Comparison of ENCODE assay signal across 1 cellular context in genomic region chr17:82292251-82293154, GRCh38.
TF ChIP-seq lines count a peak whose summit lies in the region.

No MANE protein-coding gene starts in this region.

TF ChIP-seq in GM12878, 131 proteins besides CTCF, POLR2A, EP300 and RAD21 (continued from another document and continues in another):
- TF ChIP-seq, protein P1, sequence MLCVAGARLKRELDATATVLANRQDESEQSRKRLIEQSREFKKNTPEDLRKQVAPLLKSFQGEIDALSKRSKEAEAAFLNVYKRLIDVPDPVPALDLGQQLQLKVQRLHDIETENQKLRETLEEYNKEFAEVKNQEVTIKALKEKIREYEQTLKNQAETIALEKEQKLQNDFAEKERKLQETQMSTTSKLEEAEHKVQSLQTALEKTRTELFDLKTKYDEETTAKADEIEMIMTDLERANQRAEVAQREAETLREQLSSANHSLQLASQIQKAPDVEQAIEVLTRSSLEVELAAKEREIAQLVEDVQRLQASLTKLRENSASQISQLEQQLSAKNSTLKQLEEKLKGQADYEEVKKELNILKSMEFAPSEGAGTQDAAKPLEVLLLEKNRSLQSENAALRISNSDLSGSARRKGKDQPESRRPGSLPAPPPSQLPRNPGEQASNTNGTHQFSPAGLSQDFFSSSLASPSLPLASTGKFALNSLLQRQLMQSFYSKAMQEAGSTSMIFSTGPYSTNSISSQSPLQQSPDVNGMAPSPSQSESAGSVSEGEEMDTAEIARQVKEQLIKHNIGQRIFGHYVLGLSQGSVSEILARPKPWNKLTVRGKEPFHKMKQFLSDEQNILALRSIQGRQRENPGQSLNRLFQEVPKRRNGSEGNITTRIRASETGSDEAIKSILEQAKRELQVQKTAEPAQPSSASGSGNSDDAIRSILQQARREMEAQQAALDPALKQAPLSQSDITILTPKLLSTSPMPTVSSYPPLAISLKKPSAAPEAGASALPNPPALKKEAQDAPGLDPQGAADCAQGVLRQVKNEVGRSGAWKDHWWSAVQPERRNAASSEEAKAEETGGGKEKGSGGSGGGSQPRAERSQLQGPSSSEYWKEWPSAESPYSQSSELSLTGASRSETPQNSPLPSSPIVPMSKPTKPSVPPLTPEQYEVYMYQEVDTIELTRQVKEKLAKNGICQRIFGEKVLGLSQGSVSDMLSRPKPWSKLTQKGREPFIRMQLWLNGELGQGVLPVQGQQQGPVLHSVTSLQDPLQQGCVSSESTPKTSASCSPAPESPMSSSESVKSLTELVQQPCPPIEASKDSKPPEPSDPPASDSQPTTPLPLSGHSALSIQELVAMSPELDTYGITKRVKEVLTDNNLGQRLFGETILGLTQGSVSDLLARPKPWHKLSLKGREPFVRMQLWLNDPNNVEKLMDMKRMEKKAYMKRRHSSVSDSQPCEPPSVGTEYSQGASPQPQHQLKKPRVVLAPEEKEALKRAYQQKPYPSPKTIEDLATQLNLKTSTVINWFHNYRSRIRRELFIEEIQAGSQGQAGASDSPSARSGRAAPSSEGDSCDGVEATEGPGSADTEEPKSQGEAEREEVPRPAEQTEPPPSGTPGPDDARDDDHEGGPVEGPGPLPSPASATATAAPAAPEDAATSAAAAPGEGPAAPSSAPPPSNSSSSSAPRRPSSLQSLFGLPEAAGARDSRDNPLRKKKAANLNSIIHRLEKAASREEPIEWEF (IDR thresholded peaks at IDR 0.05; ENCODE audit: insufficient replicate concordance, low read depth, low read length): no peak
- TF ChIP-seq MYC (IDR thresholded peaks at IDR 0.05; ENCODE audit: insufficient read depth, insufficient read length, insufficient replicate concordance, low read length, severe bottlenecking) (no peak), MTA2 (IDR thresholded peaks at IDR 0.05; ENCODE audit: low read depth) (peak; percentile 34), LARP7 (IDR thresholded peaks at IDR 0.05) (peak; percentile 86), RFX5 (IDR thresholded peaks at IDR 0.05; ENCODE audit: low read depth, low read length) (no peak), RELB (IDR thresholded peaks at IDR 0.05; ENCODE audit: low read depth) (peak; percentile 22; the same call in 1 of the 2 replicates), EED (IDR thresholded peaks at IDR 0.05; ENCODE audit: low read depth) (peak; percentile 56; the same call in 1 of the 2 replicates), NR2C1 (IDR thresholded peaks at IDR 0.05) (no peak), FOXK2 (IDR thresholded peaks at IDR 0.05) (0 out of 2 replicates have a peak, but pooled peaks have one; percentile 9), HDGF (IDR thresholded peaks at IDR 0.05) (0 out of 2 replicates have a peak, but pooled peaks have one; percentile 54), SUZ12 (IDR thresholded peaks at IDR 0.05; ENCODE audit: unreplicated experiment) (no peak), PRDM15 (CRISPR knock-in tag; IDR thresholded peaks at IDR 0.05) (no peak), ATF3 (IDR thresholded peaks at IDR 0.05; ENCODE audit: borderline replicate concordance, extremely low read depth, low read depth, low read length) (peak; percentile 86; the same call in 1 of the 2 replicates), MXI1 (IDR thresholded peaks at IDR 0.05; ENCODE audit: low read depth, low read length) (peak; percentile 86), HCFC1 (IDR thresholded peaks at IDR 0.05; ENCODE audit: low read length) (peak; percentile 28; the same call in 1 of the 2 replicates), ZNF687 (IDR thresholded peaks at IDR 0.05) (peak; percentile 68), DPF2 (IDR thresholded peaks at IDR 0.05) (peak; percentile 86), RELA (IDR thresholded peaks at IDR 0.05; ENCODE audit: borderline replicate concordance, partially characterized antibody) (peak; percentile 64), SPI1 (IDR thresholded peaks at IDR 0.05; ENCODE audit: borderline replicate concordance, insufficient read depth, low read depth, low read length) (no peak), CREM (IDR thresholded peaks at IDR 0.05; ENCODE audit: low read depth) (no peak), BMI1 (IDR thresholded peaks at IDR 0.05; ENCODE audit: borderline replicate concordance) (no peak), SIN3A (IDR thresholded peaks at IDR 0.05; ENCODE audit: low read depth, low read length) (no peak; the same call in 1 of the 2 replicates), PAX8 (IDR thresholded peaks at IDR 0.05) (no peak), GATAD2B (conservative IDR thresholded peaks at IDR 0.05; ENCODE audit: low read depth) (peak; percentile 84), BCL11A (IDR thresholded peaks at IDR 0.05; ENCODE audit: low read depth, low read length) (0 out of 2 replicates have a peak, but pooled peaks have one; percentile 12), CBX3 (IDR thresholded peaks at IDR 0.05; ENCODE audit: borderline replicate concordance, low read depth) (no peak), TCF12 (IDR thresholded peaks at IDR 0.05; ENCODE audit: low read depth, low read length) (no peak), STAT3 (IDR thresholded peaks at IDR 0.05; ENCODE audit: low read depth, low read length) (no peak), GABPA (IDR thresholded peaks at IDR 0.05; ENCODE audit: low read depth) (no peak)
- TF ChIP-seq, protein P2, sequence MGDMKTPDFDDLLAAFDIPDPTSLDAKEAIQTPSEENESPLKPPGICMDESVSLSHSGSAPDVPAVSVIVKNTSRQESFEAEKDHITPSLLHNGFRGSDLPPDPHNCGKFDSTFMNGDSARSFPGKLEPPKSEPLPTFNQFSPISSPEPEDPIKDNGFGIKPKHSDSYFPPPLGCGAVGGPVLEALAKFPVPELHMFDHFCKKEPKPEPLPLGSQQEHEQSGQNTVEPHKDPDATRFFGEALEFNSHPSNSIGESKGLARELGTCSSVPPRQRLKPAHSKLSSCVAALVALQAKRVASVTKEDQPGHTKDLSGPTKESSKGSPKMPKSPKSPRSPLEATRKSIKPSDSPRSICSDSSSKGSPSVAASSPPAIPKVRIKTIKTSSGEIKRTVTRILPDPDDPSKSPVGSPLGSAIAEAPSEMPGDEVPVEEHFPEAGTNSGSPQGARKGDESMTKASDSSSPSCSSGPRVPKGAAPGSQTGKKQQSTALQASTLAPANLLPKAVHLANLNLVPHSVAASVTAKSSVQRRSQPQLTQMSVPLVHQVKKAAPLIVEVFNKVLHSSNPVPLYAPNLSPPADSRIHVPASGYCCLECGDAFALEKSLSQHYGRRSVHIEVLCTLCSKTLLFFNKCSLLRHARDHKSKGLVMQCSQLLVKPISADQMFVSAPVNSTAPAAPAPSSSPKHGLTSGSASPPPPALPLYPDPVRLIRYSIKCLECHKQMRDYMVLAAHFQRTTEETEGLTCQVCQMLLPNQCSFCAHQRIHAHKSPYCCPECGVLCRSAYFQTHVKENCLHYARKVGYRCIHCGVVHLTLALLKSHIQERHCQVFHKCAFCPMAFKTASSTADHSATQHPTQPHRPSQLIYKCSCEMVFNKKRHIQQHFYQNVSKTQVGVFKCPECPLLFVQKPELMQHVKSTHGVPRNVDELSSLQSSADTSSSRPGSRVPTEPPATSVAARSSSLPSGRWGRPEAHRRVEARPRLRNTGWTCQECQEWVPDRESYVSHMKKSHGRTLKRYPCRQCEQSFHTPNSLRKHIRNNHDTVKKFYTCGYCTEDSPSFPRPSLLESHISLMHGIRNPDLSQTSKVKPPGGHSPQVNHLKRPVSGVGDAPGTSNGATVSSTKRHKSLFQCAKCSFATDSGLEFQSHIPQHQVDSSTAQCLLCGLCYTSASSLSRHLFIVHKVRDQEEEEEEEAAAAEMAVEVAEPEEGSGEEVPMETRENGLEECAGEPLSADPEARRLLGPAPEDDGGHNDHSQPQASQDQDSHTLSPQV (IDR thresholded peaks at IDR 0.05): no peak
- TF ChIP-seq, protein P3, sequence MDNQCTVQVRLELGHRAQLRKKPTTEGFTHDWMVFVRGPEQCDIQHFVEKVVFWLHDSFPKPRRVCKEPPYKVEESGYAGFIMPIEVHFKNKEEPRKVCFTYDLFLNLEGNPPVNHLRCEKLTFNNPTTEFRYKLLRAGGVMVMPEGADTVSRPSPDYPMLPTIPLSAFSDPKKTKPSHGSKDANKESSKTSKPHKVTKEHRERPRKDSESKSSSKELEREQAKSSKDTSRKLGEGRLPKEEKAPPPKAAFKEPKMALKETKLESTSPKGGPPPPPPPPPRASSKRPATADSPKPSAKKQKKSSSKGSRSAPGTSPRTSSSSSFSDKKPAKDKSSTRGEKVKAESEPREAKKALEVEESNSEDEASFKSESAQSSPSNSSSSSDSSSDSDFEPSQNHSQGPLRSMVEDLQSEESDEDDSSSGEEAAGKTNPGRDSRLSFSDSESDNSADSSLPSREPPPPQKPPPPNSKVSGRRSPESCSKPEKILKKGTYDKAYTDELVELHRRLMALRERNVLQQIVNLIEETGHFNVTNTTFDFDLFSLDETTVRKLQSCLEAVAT (IDR thresholded peaks at IDR 0.05): peak; percentile 60
- TF ChIP-seq, protein P4, sequence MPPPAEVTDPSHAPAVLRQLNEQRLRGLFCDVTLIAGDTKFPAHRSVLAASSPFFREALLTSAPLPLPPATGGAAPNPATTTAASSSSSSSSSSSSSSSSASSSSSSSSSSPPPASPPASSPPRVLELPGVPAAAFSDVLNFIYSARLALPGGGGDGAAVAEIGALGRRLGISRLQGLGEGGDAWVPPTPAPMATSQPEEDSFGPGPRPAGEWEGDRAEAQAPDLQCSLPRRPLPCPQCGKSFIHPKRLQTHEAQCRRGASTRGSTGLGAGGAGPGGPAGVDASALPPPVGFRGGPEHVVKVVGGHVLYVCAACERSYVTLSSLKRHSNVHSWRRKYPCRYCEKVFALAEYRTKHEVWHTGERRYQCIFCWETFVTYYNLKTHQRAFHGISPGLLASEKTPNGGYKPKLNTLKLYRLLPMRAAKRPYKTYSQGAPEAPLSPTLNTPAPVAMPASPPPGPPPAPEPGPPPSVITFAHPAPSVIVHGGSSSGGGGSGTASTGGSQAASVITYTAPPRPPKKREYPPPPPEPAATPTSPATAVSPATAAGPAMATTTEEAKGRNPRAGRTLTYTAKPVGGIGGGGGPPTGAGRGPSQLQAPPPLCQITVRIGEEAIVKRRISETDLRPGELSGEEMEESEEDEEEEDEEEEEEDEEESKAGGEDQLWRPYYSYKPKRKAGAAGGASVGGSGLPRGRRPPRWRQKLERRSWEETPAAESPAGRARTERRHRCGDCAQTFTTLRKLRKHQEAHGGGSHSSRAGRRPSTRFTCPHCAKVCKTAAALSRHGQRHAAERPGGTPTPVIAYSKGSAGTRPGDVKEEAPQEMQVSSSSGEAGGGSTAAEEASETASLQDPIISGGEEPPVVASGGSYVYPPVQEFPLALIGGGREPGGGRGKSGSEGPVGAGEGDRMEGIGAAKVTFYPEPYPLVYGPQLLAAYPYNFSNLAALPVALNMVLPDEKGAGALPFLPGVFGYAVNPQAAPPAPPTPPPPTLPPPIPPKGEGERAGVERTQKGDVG (CRISPR knock-in tag; IDR thresholded peaks at IDR 0.05): no peak
